Comparison of ENCODE assay signal across 30 cellular contexts in genomic region chr12:113988064-113988451, GRCh38.
"Had no signal": no experiment of that assay in that cellular context is flagged by ENCODE, and none has a peak within 500 bp of the region (broad histone marks: within the 10 kb centered on the region; RNA-seq: fewer than 3 reads in every experiment).

No MANE protein-coding gene starts in this region.

- H3K4me1 Mint-ChIP-seq: naive B cell; naive thymus-derived CD8-positive, alpha-beta T cell; neural crest cell; stimulated activated memory B cell treated with anti-CD40 and anti-IgM and Interleukin-4, amounts not matched to agents 10 μg/mL and 1 μg/mL and 100 μg/mL, for 72 hours had no signal

- H3K36me3 ChIP-seq: ovary, spleen, stomach, thoracic aorta, thyroid gland, tibial nerve, upper lobe of right lung, uterus had no signal

- H3K4me3 ChIP-seq: ovary, psoas muscle, skin epidermis, smooth muscle cell, spleen, stomach, thoracic aorta, thyroid gland, tibial nerve, upper lobe of right lung, uterus had no signal

- H3K27ac ChIP-seq: ovary, parathyroid adenoma, psoas muscle, skin epidermis, spleen, stomach, thoracic aorta, thyroid gland, tibial nerve, upper lobe of right lung, uterus had no signal

- H3K79me2 ChIP-seq: parathyroid adenoma had no signal

- H3K4me3 Mint-ChIP-seq: naive B cell; naive thymus-derived CD8-positive, alpha-beta T cell; natural killer cell treated with Interleukin-12 subunit alpha and Interleukin-12 subunit beta and Interleukin-15 and Interleukin-18, amount 100 ng/mL, for 72 hours; nephron progenitor cell; neural crest cell; stimulated activated memory B cell treated with anti-CD40 and anti-IgM and Interleukin-4, amounts not matched to agents 10 μg/mL and 1 μg/mL and 100 μg/mL, for 72 hours; stimulated activated naive CD8-positive, alpha-beta T cell treated with anti-CD3 and anti-CD28 coated beads, Interleukin-15, Interleukin-2, amounts not matched to agents 100 ng/mL and 50 ng/mL, for 24 hours; type B pancreatic cell had no signal

- H3K36me3 Mint-ChIP-seq: naive B cell; naive thymus-derived CD8-positive, alpha-beta T cell; natural killer cell treated with Interleukin-12 subunit alpha and Interleukin-12 subunit beta and Interleukin-15 and Interleukin-18, amount 100 ng/mL, for 72 hours; stimulated activated memory B cell treated with anti-CD40 and anti-IgM and Interleukin-4, amounts not matched to agents 10 μg/mL and 1 μg/mL and 100 μg/mL, for 72 hours; type B pancreatic cell had no signal

- H3K27me3 ChIP-seq: ovary, thyroid gland, upper lobe of right lung, uterus had no signal

- H3K9me3 Mint-ChIP-seq: naive thymus-derived CD8-positive, alpha-beta T cell; natural killer cell treated with Interleukin-12 subunit alpha and Interleukin-12 subunit beta and Interleukin-15 and Interleukin-18, amount 100 ng/mL, for 72 hours; nephron progenitor cell; neural crest cell; stimulated activated memory B cell treated with anti-CD40 and anti-IgM and Interleukin-4, amounts not matched to agents 10 μg/mL and 1 μg/mL and 100 μg/mL, for 72 hours; stimulated activated naive CD8-positive, alpha-beta T cell treated with anti-CD3 and anti-CD28 coated beads, Interleukin-15, Interleukin-2, amounts not matched to agents 100 ng/mL and 50 ng/mL, for 24 hours; type B pancreatic cell had no signal

- H3K27ac Mint-ChIP-seq: naive B cell; naive thymus-derived CD8-positive, alpha-beta T cell; natural killer cell treated with Interleukin-12 subunit alpha and Interleukin-12 subunit beta and Interleukin-15 and Interleukin-18, amount 100 ng/mL, for 72 hours; nephron progenitor cell; progenitor cell of endocrine pancreas; stimulated activated memory B cell treated with anti-CD40 and anti-IgM and Interleukin-4, amounts not matched to agents 10 μg/mL and 1 μg/mL and 100 μg/mL, for 72 hours; stimulated activated naive CD8-positive, alpha-beta T cell treated with anti-CD3 and anti-CD28 coated beads, Interleukin-15, Interleukin-2, amounts not matched to agents 100 ng/mL and 50 ng/mL, for 24 hours; type B pancreatic cell had no signal

- DNase-seq: naive B cell; naive thymus-derived CD8-positive, alpha-beta T cell; nephron progenitor cell; occipital lobe; ovary; psoas muscle; right cardiac atrium; spleen; stimulated activated CD4-positive, alpha-beta T cell treated with anti-CD3 and anti-CD28 coated beads, Interleukin-12 subunit alpha, Interleukin-12 subunit beta, amount 100 ng/mL, for 4 hours; stimulated activated CD4-positive, alpha-beta T cell treated with anti-CD3 and anti-CD28 coated beads, Interleukin-1b, Interleukin-23, amount 100 ng/mL, for 48 hours; stimulated activated CD4-positive, alpha-beta T cell treated with anti-CD3 and anti-CD28 coated beads, Interleukin-4, amount 100 ng/mL, for 1 hour; stimulated activated CD4-positive, alpha-beta T cell treated with anti-CD3 and anti-CD28 coated beads, Interleukin-4, amount 100 ng/mL, for 4 hours; stimulated activated CD8-positive, alpha-beta memory T cell treated with anti-CD3 and anti-CD28 coated beads, Interleukin-4, amount 100 ng/mL, for 48 hours; stimulated activated naive CD4-positive, alpha-beta T cell; stomach; thyroid gland; upper lobe of right lung; uterus had no signal

- H3K4me1 ChIP-seq: parathyroid adenoma, psoas muscle, spleen, stomach, thyroid gland, tibial nerve, upper lobe of right lung, uterus had no signal

- H3K4me2 ChIP-seq: smooth muscle cell had no signal

- H3K9me3 ChIP-seq: ovary, psoas muscle, spleen, stomach, thoracic aorta, thyroid gland, tibial nerve, upper lobe of right lung, uterus had no signal

- ATAC-seq: naive thymus-derived CD8-positive, alpha-beta T cell; natural killer cell treated with Interleukin-12 subunit alpha and Interleukin-12 subunit beta and Interleukin-15 and Interleukin-18, amount 100 ng/mL, for 72 hours; psoas muscle; right cardiac atrium; sciatic nerve; stimulated activated memory B cell treated with anti-CD40 and anti-IgM and Interleukin-4, amounts not matched to agents 10 μg/mL and 1 μg/mL and 100 μg/mL, for 72 hours; upper lobe of right lung had no signal

- H2AFZ ChIP-seq: parathyroid adenoma had no signal
